Comparison of ENCODE assay signal across 15 cellular contexts in the genomic region with DNA sequence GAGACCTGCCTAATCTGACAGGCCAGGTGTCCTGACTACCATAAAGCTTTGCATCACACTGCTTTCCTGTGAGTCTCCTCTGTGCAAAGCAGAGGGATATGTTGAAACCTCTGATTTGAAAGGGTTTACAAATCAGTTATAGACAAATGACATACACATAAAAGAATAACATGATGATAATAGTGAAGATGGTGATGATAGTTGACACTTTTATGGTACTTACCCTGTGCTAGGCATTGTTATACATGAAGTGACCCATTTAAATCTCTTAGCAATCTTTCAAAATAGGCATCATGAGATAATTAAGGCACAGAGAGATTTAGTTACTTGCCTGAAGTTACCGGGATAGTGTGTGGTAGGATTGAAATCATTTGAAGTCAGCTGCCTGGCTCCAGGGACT.
"Had no signal": no experiment of that assay in that cellular context is flagged by ENCODE, and none has a peak within 500 bp of the region (broad histone marks: within the 10 kb centered on the region; RNA-seq: fewer than 3 reads in every experiment).

No MANE protein-coding gene starts in this region.

- H3K4me3 ChIP-seq: SJSA1, SK-N-MC had no signal

- H3K9me3 ChIP-seq: SJSA1 had no signal

- H3K4me1 ChIP-seq: SJSA1 had no signal

- H3K36me3 ChIP-seq: SJSA1 had no signal

- DNase-seq: Karpas-422, KBM-7, MM.1S, NCI-H1092 treated with DMSO at 0.1 percent for 48 hours, NCI-H1436, NCI-H187, NCI-H2029, NCI-H2081 treated with DMSO at 0.1 percent for 48 hours, NCI-H2227 treated with DMSO at 0.1 percent for 48 hours, NCI-H526, Right ventricle myocardium superior, RPMI8226, SIG-M5 had no signal

- H3K27ac ChIP-seq: SJSA1, SK-N-MC had no signal
